ENCODE assay signal across 26 cellular contexts in the genomic region with DNA sequence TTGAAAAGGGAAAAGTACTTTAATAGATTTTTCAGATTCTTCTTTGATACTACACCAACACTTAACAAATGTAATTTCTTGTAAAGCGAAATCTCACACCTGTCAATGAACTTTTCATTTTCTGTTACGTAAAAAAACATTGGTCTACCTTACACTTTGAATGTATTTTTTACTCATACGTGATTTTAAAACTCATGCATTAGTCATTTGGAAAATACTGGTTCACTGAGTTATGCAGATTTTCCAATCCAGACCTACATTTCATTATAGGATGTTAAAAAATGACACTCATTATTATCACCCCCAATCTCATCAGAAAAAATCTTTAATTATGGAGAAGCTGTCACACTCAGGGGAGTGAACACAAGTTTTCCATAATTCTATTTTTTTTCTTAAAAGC. TPM values are rescaled to one million over a fixed set of nuclear protein-coding genes. Genes with fewer than 3 reads are reported as not detected.
"Had no signal": no experiment of that assay in that cellular context is flagged by ENCODE, and none has a peak within 500 bp of the region (broad histone marks: within the 10 kb centered on the region; RNA-seq: fewer than 3 reads in every experiment).

No MANE protein-coding gene starts in this region.

- H3K4me1 Mint-ChIP-seq: endodermal cell had no signal

- H3K9me3 ChIP-seq: colonic mucosa, lower lobe of right lung, neutrophil, tibial artery had no signal

- H3K27ac ChIP-seq: brain microvascular endothelial cell, colonic mucosa, epithelial cell of prostate, hepatocyte, lower lobe of right lung, neutrophil, parathyroid adenoma, tibial artery had no signal

- H3K27ac Mint-ChIP-seq: activated CD8-positive, alpha-beta memory T cell treated with anti-CD3 and anti-CD28 coated beads, Interleukin-2, amount 10 ng/mL, durations not matched to agents 7 days and 5 days; activated naive CD8-positive, alpha-beta T cell treated with anti-CD3 and anti-CD28 coated beads, Interleukin-2, amount 10 ng/mL, durations not matched to agents 7 days and 5 days; endodermal cell; natural killer cell treated with Interleukin-12 subunit alpha and Interleukin-12 subunit beta and Interleukin-15 and Interleukin-18, amount 100 ng/mL, for 72 hours had no signal

- H3K27me3 ChIP-seq: brain microvascular endothelial cell, colonic mucosa, hepatocyte, neutrophil, tibial artery had no signal

- DNase-seq: activated CD8-positive, alpha-beta memory T cell treated with anti-CD3 and anti-CD28 coated beads, Interleukin-2, amount 10 ng/mL, durations not matched to agents 7 days and 5 days; activated naive CD8-positive, alpha-beta T cell treated with anti-CD3 and anti-CD28 coated beads, Interleukin-2, amount 10 ng/mL, durations not matched to agents 7 days and 5 days; anterior cingulate cortex; brain microvascular endothelial cell; central memory CD4-positive, alpha-beta T cell; colonic mucosa; endodermal cell; foreskin fibroblast; islet precursor cell; left colon; lower lobe of right lung; stimulated activated CD4-positive, alpha-beta T cell treated with anti-CD3 and anti-CD28 coated beads, Interleukin-4, amount 100 ng/mL, for 24 hours; substantia nigra; SW 1271; tibial artery had no signal

- ATAC-seq: activated CD8-positive, alpha-beta memory T cell treated with anti-CD3 and anti-CD28 coated beads, Interleukin-2, amount 10 ng/mL, durations not matched to agents 7 days and 5 days; left colon; lower lobe of right lung; natural killer cell treated with Interleukin-12 subunit alpha and Interleukin-12 subunit beta and Interleukin-15 and Interleukin-18, amount 100 ng/mL, for 72 hours; sciatic nerve; stimulated activated memory B cell treated with anti-CD40 and anti-IgM and Interleukin-4, amounts not matched to agents 10 μg/mL and 1 μg/mL and 100 μg/mL, for 72 hours had no signal

- H3K27me3 Mint-ChIP-seq: activated CD8-positive, alpha-beta memory T cell treated with anti-CD3 and anti-CD28 coated beads, Interleukin-2, amount 10 ng/mL, durations not matched to agents 7 days and 5 days; activated naive CD8-positive, alpha-beta T cell treated with anti-CD3 and anti-CD28 coated beads, Interleukin-2, amount 10 ng/mL, durations not matched to agents 7 days and 5 days; natural killer cell treated with Interleukin-12 subunit alpha and Interleukin-12 subunit beta and Interleukin-15 and Interleukin-18, amount 100 ng/mL, for 72 hours; stimulated activated memory B cell treated with anti-CD40 and anti-IgM and Interleukin-4, amounts not matched to agents 10 μg/mL and 1 μg/mL and 100 μg/mL, for 72 hours had no signal

- H3K9me3 Mint-ChIP-seq: natural killer cell treated with Interleukin-12 subunit alpha and Interleukin-12 subunit beta and Interleukin-15 and Interleukin-18, amount 100 ng/mL, for 72 hours; stimulated activated memory B cell treated with anti-CD40 and anti-IgM and Interleukin-4, amounts not matched to agents 10 μg/mL and 1 μg/mL and 100 μg/mL, for 72 hours had no signal

- H3K4me1 ChIP-seq: colonic mucosa, lower lobe of right lung, tibial artery had no signal

- H3K4me3 ChIP-seq: colonic mucosa, hepatocyte, lower lobe of right lung, smooth muscle cell, tibial artery had no signal

- H3K4me3 Mint-ChIP-seq: activated CD8-positive, alpha-beta memory T cell treated with anti-CD3 and anti-CD28 coated beads, Interleukin-2, amount 10 ng/mL, durations not matched to agents 7 days and 5 days; activated naive CD8-positive, alpha-beta T cell treated with anti-CD3 and anti-CD28 coated beads, Interleukin-2, amount 10 ng/mL, durations not matched to agents 7 days and 5 days; endodermal cell; natural killer cell treated with Interleukin-12 subunit alpha and Interleukin-12 subunit beta and Interleukin-15 and Interleukin-18, amount 100 ng/mL, for 72 hours; stimulated activated memory B cell treated with anti-CD40 and anti-IgM and Interleukin-4, amounts not matched to agents 10 μg/mL and 1 μg/mL and 100 μg/mL, for 72 hours had no signal

RNA-seq across cellular contexts. Expression of gene PLA2G4F, which starts 36.9 kb away (rescaled TPM):
- total RNA-seq: activated CD8-positive, alpha-beta memory T cell treated with anti-CD3 and anti-CD28 coated beads, Interleukin-2, amount 10 ng/mL, durations not matched to agents 7 days and 5 days; activated naive CD8-positive, alpha-beta T cell treated with anti-CD3 and anti-CD28 coated beads, Interleukin-2, amount 10 ng/mL, durations not matched to agents 7 days and 5 days; mesenteric fat pad; natural killer cell treated with Interleukin-12 subunit alpha and Interleukin-12 subunit beta and Interleukin-15 and Interleukin-18, amount 100 ng/mL, for 72 hours; sciatic nerve; SK-MEL-5; T-helper 2 cell treated with Interferon-gamma antibody and Interleukin-4, amounts not matched to agents 100 ng/mL and 5 ng/mL, for 36 hours had no signal
